25 cellular contexts compared by ENCODE assay signal in genomic region chr19:1343026-1343425, GRCh38. TPM values are rescaled to one million over a fixed set of nuclear protein-coding genes. Genes with fewer than 3 reads are reported as not detected.
DNase-seq lines count a peak whose midpoint lies in the region; ATAC-seq and TF ChIP-seq lines count a peak whose summit lies in the region.
"Had no signal": no experiment of that assay in that cellular context is flagged by ENCODE, and none has a peak within 500 bp of the region (broad histone marks: within the 10 kb centered on the region; RNA-seq: fewer than 3 reads in every experiment).

No MANE protein-coding gene starts in this region.

- no peaks in the 10 kb centered on the region for H3K27me3 ChIP-seq in GM23338 (ENCODE audit: insufficient read depth)
- H3K27me3 ChIP-seq: MG63 had no signal

- peaks cover 2% of the 10 kb centered on the region for H3K27me3 Mint-ChIP-seq in GM23338 (ENCODE audit: insufficient read depth, low read depth, poor library complexity)
- H3K27me3 Mint-ChIP-seq in nephron (ENCODE audit: low read depth) = peaks cover 11% of the 10 kb centered on the region
- H3K27me3 Mint-ChIP-seq in activated naive CD4-positive, alpha-beta T cell treated with anti-CD3 and anti-CD28 coated beads, Interleukin-2, amount 10 ng/mL, durations not matched to agents 7 days and 5 days = peaks cover 22% of the 10 kb centered on the region
- H3K27me3 Mint-ChIP-seq in activated CD8-positive, alpha-beta T cell treated with anti-CD3 and anti-CD28 coated beads, Interleukin-2, amount 10 ng/mL, durations not matched to agents 7 days and 5 days (ENCODE audit: low read depth) = peaks cover 3% of the 10 kb centered on the region

- H3K4me3 Mint-ChIP-seq in GM23338 = no peak overlapping the region
- no peak overlapping the region for H3K4me3 Mint-ChIP-seq in nephron
- no peak overlapping the region for H3K4me3 Mint-ChIP-seq in activated naive CD4-positive, alpha-beta T cell treated with anti-CD3 and anti-CD28 coated beads, Interleukin-2, amount 10 ng/mL, durations not matched to agents 7 days and 5 days
- H3K4me3 Mint-ChIP-seq in activated CD8-positive, alpha-beta T cell treated with anti-CD3 and anti-CD28 coated beads, Interleukin-2, amount 10 ng/mL, durations not matched to agents 7 days and 5 days = no peak overlapping the region
- H3K4me3 Mint-ChIP-seq: CD4-positive, alpha-beta memory T cell had no signal

- no peak overlapping the region for H3K27ac ChIP-seq in GM23338 (ENCODE audit: low read depth)
- H3K27ac ChIP-seq: A549 had no signal

- H3K27ac Mint-ChIP-seq in GM23338 = no peak overlapping the region
- H3K27ac Mint-ChIP-seq in nephron = peak overlapping the region in 2 of 3 experiments; percentile 37 to 80
- no peak overlapping the region for H3K27ac Mint-ChIP-seq in activated naive CD4-positive, alpha-beta T cell treated with anti-CD3 and anti-CD28 coated beads, Interleukin-2, amount 10 ng/mL, durations not matched to agents 7 days and 5 days
- no peak overlapping the region for H3K27ac Mint-ChIP-seq in activated CD8-positive, alpha-beta T cell treated with anti-CD3 and anti-CD28 coated beads, Interleukin-2, amount 10 ng/mL, durations not matched to agents 7 days and 5 days
- H3K27ac Mint-ChIP-seq: CD4-positive, alpha-beta memory T cell had no signal

- H4K20me1 ChIP-seq in GM23338 (replicated peaks; ENCODE audit: insufficient read depth) = no peaks in the 10 kb centered on the region

- H3K4me1 ChIP-seq in GM23338 (ENCODE audit: insufficient read depth) = no peaks in the 10 kb centered on the region
- H3K4me1 ChIP-seq: A549 had no signal

- H3K4me3 ChIP-seq in GM23338 (no peak overlapping the region), fibroblast of mammary gland (ENCODE audit: control insufficient read depth, low read depth, low read length) (no peak overlapping the region)
- H3K4me3 ChIP-seq: A549, MG63 had no signal

- H3F3A ChIP-seq in GM23338 (replicated peaks; ENCODE audit: low read depth) = no peaks in the 10 kb centered on the region

- H2AFZ ChIP-seq in GM23338 = peak overlapping the region; percentile 52; the same call in 1 of the 2 replicates

- CTCF ChIA-PET in activated naive CD4-positive, alpha-beta T cell treated with anti-CD3 and anti-CD28 coated beads, Interleukin-2, amount 10 ng/mL, durations not matched to agents 7 days and 5 days (lab: Charles Lee) = no interaction called here
- CTCF ChIA-PET in activated CD8-positive, alpha-beta T cell treated with anti-CD3 and anti-CD28 coated beads, Interleukin-2, amount 10 ng/mL, durations not matched to agents 7 days and 5 days (lab: Charles Lee) = interaction anchor here (0.7 kb wide), 1 partner anchor 119 kb away, joined by 3 read pairs; no protein-coding TSS in a partner anchor

- no peaks in the 10 kb centered on the region for H3K9me3 Mint-ChIP-seq in GM23338
- no peaks in the 10 kb centered on the region for H3K9me3 Mint-ChIP-seq in nephron
- no peaks in the 10 kb centered on the region for H3K9me3 Mint-ChIP-seq in activated naive CD4-positive, alpha-beta T cell treated with anti-CD3 and anti-CD28 coated beads, Interleukin-2, amount 10 ng/mL, durations not matched to agents 7 days and 5 days
- no peaks in the 10 kb centered on the region for H3K9me3 Mint-ChIP-seq in activated CD8-positive, alpha-beta T cell treated with anti-CD3 and anti-CD28 coated beads, Interleukin-2, amount 10 ng/mL, durations not matched to agents 7 days and 5 days (ENCODE audit: insufficient read depth)

- no peak for ATAC-seq in GM23338
- no peak for ATAC-seq in HG02623 (IDR thresholded peaks at IDR 0.05; ENCODE audit: unreplicated experiment)
- no peak for ATAC-seq in activated CD8-positive, alpha-beta T cell treated with anti-CD3 and anti-CD28 coated beads, Interleukin-2, amount 10 ng/mL, durations not matched to agents 7 days and 5 days
- ATAC-seq: A549 had no signal

- DNase-seq in GM23338 (ENCODE audit: low spot score) = no peak
- DNase-seq in amniotic epithelial cell (ENCODE audit: low read depth) = peak; percentile 50
- DNase-seq in fibroblast of mammary gland (ENCODE audit: low read depth) = peak; percentile 23
- DNase-seq in activated naive CD4-positive, alpha-beta T cell treated with anti-CD3 and anti-CD28 coated beads, Interleukin-2, amount 10 ng/mL, durations not matched to agents 7 days and 5 days = no peak
- DNase-seq in HT-29 (ENCODE audit: low spot score) = no peak
- no peak for DNase-seq in activated CD8-positive, alpha-beta T cell treated with anti-CD3 and anti-CD28 coated beads, Interleukin-2, amount 10 ng/mL, durations not matched to agents 7 days and 5 days
- DNase-seq: AML-193; C1 segment of cervical spinal cord; CD4-positive, alpha-beta memory T cell; COR-L47; DMS79; GF-D8; KG1; MG63; NCI-H1105 treated with DMSO at 0.1 percent for 48 hours; NCI-H2029; NCI-H446 treated with DMSO at 0.1 percent for 48 hours; NCI-H526; NCI-H82; NK-92 treated with Interleukin-12 subunit alpha and Interleukin-12 subunit beta, amount 100 ng/mL, for 24 hours; Right ventricle myocardium superior; RPMI8226 had no signal

- H3K36me3 ChIP-seq in GM23338 (ENCODE audit: insufficient read depth) = no peaks in the 10 kb centered on the region
- H3K36me3 ChIP-seq: MG63 had no signal

- H3K4me1 Mint-ChIP-seq in GM23338 = no peaks in the 10 kb centered on the region
- peaks cover 5% of the 10 kb centered on the region for H3K4me1 Mint-ChIP-seq in nephron
- H3K4me1 Mint-ChIP-seq in activated naive CD4-positive, alpha-beta T cell treated with anti-CD3 and anti-CD28 coated beads, Interleukin-2, amount 10 ng/mL, durations not matched to agents 7 days and 5 days = peaks cover 6% of the 10 kb centered on the region
- H3K4me1 Mint-ChIP-seq in activated CD8-positive, alpha-beta T cell treated with anti-CD3 and anti-CD28 coated beads, Interleukin-2, amount 10 ng/mL, durations not matched to agents 7 days and 5 days (ENCODE audit: low read depth) = peaks cover 8% of the 10 kb centered on the region

- H3K36me3 Mint-ChIP-seq in GM23338 (ENCODE audit: low read depth) = no peaks in the 10 kb centered on the region
- no peaks in the 10 kb centered on the region for H3K36me3 Mint-ChIP-seq in nephron (ENCODE audit: low read depth)
- no peaks in the 10 kb centered on the region for H3K36me3 Mint-ChIP-seq in activated naive CD4-positive, alpha-beta T cell treated with anti-CD3 and anti-CD28 coated beads, Interleukin-2, amount 10 ng/mL, durations not matched to agents 7 days and 5 days
- H3K36me3 Mint-ChIP-seq in activated CD8-positive, alpha-beta T cell treated with anti-CD3 and anti-CD28 coated beads, Interleukin-2, amount 10 ng/mL, durations not matched to agents 7 days and 5 days (ENCODE audit: low read depth) = no peaks in the 10 kb centered on the region
- H3K36me3 Mint-ChIP-seq: CD4-positive, alpha-beta memory T cell had no signal

- no peak overlapping the region for H3K4me2 ChIP-seq in GM23338
- H3K4me2 ChIP-seq: A549 had no signal

- TF ChIP-seq CTCF in GM23338 (conservative IDR thresholded peaks at IDR 0.05; ENCODE audit: low read depth in 2 of 2) (no peak), fibroblast of mammary gland (conservative IDR thresholded peaks at IDR 0.05; ENCODE audit: control insufficient read depth, insufficient read depth, low read depth, low read length) (no peak), nephron (IDR thresholded peaks at IDR 0.05; ENCODE audit: unreplicated experiment in 3 of 3) (no peak)

- no peaks in the 10 kb centered on the region for H3K9me2 ChIP-seq in GM23338 (ENCODE audit: insufficient read depth)

- POLR2A ChIA-PET in activated CD8-positive, alpha-beta T cell treated with anti-CD3 and anti-CD28 coated beads, Interleukin-2, amount 10 ng/mL, durations not matched to agents 7 days and 5 days (lab: Charles Lee) = no interaction called here

- no peaks in the 10 kb centered on the region for H3K79me2 ChIP-seq in GM23338 (replicated peaks; ENCODE audit: insufficient read depth)

TF ChIP-seq in GM23338, 12 proteins besides CTCF, POLR2A, EP300 and RAD21:
- no peak for TF ChIP-seq STAT1 (IDR thresholded peaks at IDR 0.05; ENCODE audit: unreplicated experiment)
- TF ChIP-seq, protein P1, sequence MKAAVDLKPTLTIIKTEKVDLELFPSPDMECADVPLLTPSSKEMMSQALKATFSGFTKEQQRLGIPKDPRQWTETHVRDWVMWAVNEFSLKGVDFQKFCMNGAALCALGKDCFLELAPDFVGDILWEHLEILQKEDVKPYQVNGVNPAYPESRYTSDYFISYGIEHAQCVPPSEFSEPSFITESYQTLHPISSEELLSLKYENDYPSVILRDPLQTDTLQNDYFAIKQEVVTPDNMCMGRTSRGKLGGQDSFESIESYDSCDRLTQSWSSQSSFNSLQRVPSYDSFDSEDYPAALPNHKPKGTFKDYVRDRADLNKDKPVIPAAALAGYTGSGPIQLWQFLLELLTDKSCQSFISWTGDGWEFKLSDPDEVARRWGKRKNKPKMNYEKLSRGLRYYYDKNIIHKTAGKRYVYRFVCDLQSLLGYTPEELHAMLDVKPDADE (IDR thresholded peaks at IDR 0.05) = no peak

RNA-seq across cellular contexts. Expression of gene NDUFS7, which starts 40.7 kb away (rescaled TPM):
- total RNA-seq in GM23338 (2014; rRNA removed; shearing (Covaris generic)) = 128 and 132 TPM in 2 replicates
- 201 and 203 TPM in 2 replicates for polyA plus RNA-seq in GM23338 (2016; fragmentation: Nextera tagmentation; extraction: Ambion mirVana)
- total RNA-seq in HT-29 (2014; rRNA removed; shearing (Covaris generic)) = 133 and 170 TPM in 2 replicates
- 100 to 1,000 TPM; 122 to 127 TPM for total RNA-seq in activated CD8-positive, alpha-beta T cell treated with anti-CD3 and anti-CD28 coated beads, Interleukin-2, amount 10 ng/mL, durations not matched to agents 7 days and 5 days

RNA-seq across cellular contexts. Expression of gene EFNA2, which starts 57.4 kb away (rescaled TPM):
- total RNA-seq in GM23338 (2014; rRNA removed; shearing (Covaris generic)) = 8.2 and 10.3 TPM in 2 replicates
- 2.7 and 4.8 TPM in 2 replicates for polyA plus RNA-seq in GM23338 (2016; fragmentation: Nextera tagmentation; extraction: Ambion mirVana)
- total RNA-seq in HT-29 (2014; rRNA removed; shearing (Covaris generic)) = 43.6 and 48.5 TPM in 2 replicates
- not detected for total RNA-seq in activated CD8-positive, alpha-beta T cell treated with anti-CD3 and anti-CD28 coated beads, Interleukin-2, amount 10 ng/mL, durations not matched to agents 7 days and 5 days
- total RNA-seq: CD4-positive, alpha-beta memory T cell; Right ventricle myocardium superior had no signal
- polyA plus RNA-seq: CD4-positive, alpha-beta memory T cell had no signal

RNA-seq across cellular contexts. Expression of gene GAMT, which starts 58.3 kb away (rescaled TPM):
- total RNA-seq in GM23338 (2014; rRNA removed; shearing (Covaris generic)) = 21.5 and 27.3 TPM in 2 replicates
- polyA plus RNA-seq in GM23338 (2016; fragmentation: Nextera tagmentation; extraction: Ambion mirVana) = 33.6 and 36.9 TPM in 2 replicates
- 0.26 and 0.97 TPM in 2 replicates for total RNA-seq in HT-29 (2014; rRNA removed; shearing (Covaris generic))
- total RNA-seq in activated CD8-positive, alpha-beta T cell treated with anti-CD3 and anti-CD28 coated beads, Interleukin-2, amount 10 ng/mL, durations not matched to agents 7 days and 5 days = 10 to 100 TPM; 26.2 to 26.8 TPM

Comparison
In these comparisons a context has a peak if more than half of its experiments do, and no peak if none do; other contexts are left out.
1. DNase-seq: peak in amniotic epithelial cell (single experiment) and fibroblast of mammary gland (single experiment); none in GM23338 (single experiment), activated naive CD4-positive, alpha-beta T cell treated with anti-CD3 and anti-CD28 coated beads, Interleukin-2, amount 10 ng/mL, durations not matched to agents 7 days and 5 days (single experiment), HT-29 (single experiment) and activated CD8-positive, alpha-beta T cell treated with anti-CD3 and anti-CD28 coated beads, Interleukin-2, amount 10 ng/mL, durations not matched to agents 7 days and 5 days (single experiment).
2. H3K27ac Mint-ChIP-seq: peak in nephron (2 of 3); none in GM23338 (single experiment), activated naive CD4-positive, alpha-beta T cell treated with anti-CD3 and anti-CD28 coated beads, Interleukin-2, amount 10 ng/mL, durations not matched to agents 7 days and 5 days (single experiment) and activated CD8-positive, alpha-beta T cell treated with anti-CD3 and anti-CD28 coated beads, Interleukin-2, amount 10 ng/mL, durations not matched to agents 7 days and 5 days (single experiment).
3. RNA of gene GAMT, which starts 58.3 kb away (total RNA-seq): 26.2 to 26.8 TPM in activated CD8-positive, alpha-beta T cell treated with anti-CD3 and anti-CD28 coated beads, Interleukin-2, amount 10 ng/mL, durations not matched to agents 7 days and 5 days and 21.5 to 27.3 TPM in GM23338; 0.26 to 0.97 TPM in HT-29; every median in the first group is over 10 times any median in the second.